ENCODE assay signal across 11 cellular contexts in genomic region chr17:2067048-2067452, GRCh38. TPM values are rescaled to one million over a fixed set of nuclear protein-coding genes. Genes with fewer than 3 reads are reported as not detected.
DNase-seq lines count a peak whose midpoint lies in the region; ATAC-seq and TF ChIP-seq lines count a peak whose summit lies in the region.
"Had no signal": no experiment of that assay in that cellular context is flagged by ENCODE, and none has a peak within 500 bp of the region (broad histone marks: within the 10 kb centered on the region; RNA-seq: fewer than 3 reads in every experiment).

No MANE protein-coding gene starts in this region.

- H3K27ac ChIP-seq in dorsolateral prefrontal cortex (peak overlapping the region in 51 of 59 donors; percentile 4 to 83 (median 61)), tibial nerve (peak overlapping the region; percentile 17 to 92 (median 72))

- H3K4me1 ChIP-seq in tibial nerve: peaks cover 0 to 91% (median 68%) of the 10 kb centered on the region in 4 donors

- no peaks in the 10 kb centered on the region for H3K9me3 ChIP-seq in tibial nerve

- peaks cover 32% of the 10 kb centered on the region for H3K36me3 Mint-ChIP-seq in activated naive CD8-positive, alpha-beta T cell
- H3K36me3 Mint-ChIP-seq in activated naive CD8-positive, alpha-beta T cell treated with anti-CD3 and anti-CD28 coated beads, Interleukin-2, amount 50 U/mL, for 24 hours (ENCODE audit: low read depth): peaks cover 45% of the 10 kb centered on the region
- H3K36me3 Mint-ChIP-seq in neural crest cell (ENCODE audit: low read depth): peaks cover 4% of the 10 kb centered on the region

- H3K4me1 Mint-ChIP-seq in activated naive CD8-positive, alpha-beta T cell (ENCODE audit: low read depth): peaks cover 27% of the 10 kb centered on the region
- H3K4me1 Mint-ChIP-seq in activated naive CD8-positive, alpha-beta T cell treated with anti-CD3 and anti-CD28 coated beads, Interleukin-2, amount 50 U/mL, for 24 hours: peaks cover 41% of the 10 kb centered on the region
- peaks cover 44% of the 10 kb centered on the region for H3K4me1 Mint-ChIP-seq in neural crest cell

- TF ChIP-seq POLR2A in tibial nerve (IDR thresholded peaks at IDR 0.05): no peak

- H3K27me3 ChIP-seq in dorsolateral prefrontal cortex (peaks cover 0 to 3% (median 0%) of the 10 kb centered on the region in 45 donors), tibial nerve (peaks cover 0 to 5% of the 10 kb centered on the region in 2 donors)

- peaks cover 0 to 90% (median 0%) of the 10 kb centered on the region in 3 donors for H3K36me3 ChIP-seq in tibial nerve

- intact Hi-C loops in dorsolateral prefrontal cortex (cut with DNase I): no loop called here

- H3K4me3 ChIP-seq in dorsolateral prefrontal cortex (no peak overlapping the region), tibial nerve (no peak overlapping the region)

- H3K9me3 Mint-ChIP-seq in activated naive CD8-positive, alpha-beta T cell (ENCODE audit: low read depth): no peaks in the 10 kb centered on the region
- H3K9me3 Mint-ChIP-seq in activated naive CD8-positive, alpha-beta T cell treated with anti-CD3 and anti-CD28 coated beads, Interleukin-2, amount 50 U/mL, for 24 hours: no peaks in the 10 kb centered on the region
- H3K9me3 Mint-ChIP-seq in neural crest cell: no peaks in the 10 kb centered on the region
- H3K9me3 Mint-ChIP-seq: naive thymus-derived CD8-positive, alpha-beta T cell had no signal

- H3K27ac Mint-ChIP-seq in activated naive CD8-positive, alpha-beta T cell: peak overlapping the region; percentile 6
- no peak overlapping the region for H3K27ac Mint-ChIP-seq in activated naive CD8-positive, alpha-beta T cell treated with anti-CD3 and anti-CD28 coated beads, Interleukin-2, amount 50 U/mL, for 24 hours
- peak overlapping the region; percentile 6 for H3K27ac Mint-ChIP-seq in neural crest cell (ENCODE audit: unreplicated experiment)

- no peak overlapping the region for H3K4me3 Mint-ChIP-seq in activated naive CD8-positive, alpha-beta T cell
- no peak overlapping the region for H3K4me3 Mint-ChIP-seq in activated naive CD8-positive, alpha-beta T cell treated with anti-CD3 and anti-CD28 coated beads, Interleukin-2, amount 50 U/mL, for 24 hours
- peak overlapping the region; percentile 51 for H3K4me3 Mint-ChIP-seq in neural crest cell
- H3K4me3 Mint-ChIP-seq: naive thymus-derived CD8-positive, alpha-beta T cell had no signal

- no peak for TF ChIP-seq CTCF in dorsolateral prefrontal cortex (IDR thresholded peaks at IDR 0.05 in 54 of 56, conservative IDR thresholded peaks at IDR 0.05 in 2 of 56; ENCODE audit: low read depth in 1 of 56, partially characterized antibody in 56 of 56)
- TF ChIP-seq CTCF in neural crest cell (conservative IDR thresholded peaks at IDR 0.05): no peak
- no peak for TF ChIP-seq CTCF in tibial nerve (IDR thresholded peaks at IDR 0.05)

- 45 to 54% methylated on average over 10 of the region's 10 CpGs for WGBS in tibial nerve, 2 donors

- no peak for ATAC-seq in activated naive CD8-positive, alpha-beta T cell treated with anti-CD3 and anti-CD28 coated beads, Interleukin-2, amount 50 U/mL, for 24 hours
- ATAC-seq: naive thymus-derived CD8-positive, alpha-beta T cell; PC-3 had no signal

- DNase-seq in activated naive CD8-positive, alpha-beta T cell treated with anti-CD3 and anti-CD28 coated beads, Interleukin-2, amount 50 U/mL, for 24 hours: no peak
- no peak for DNase-seq in dorsolateral prefrontal cortex
- no peak for DNase-seq in neural crest cell (ENCODE audit: low read depth, low spot score)
- DNase-seq in tibial nerve (ENCODE audit: low spot score in 2 of 2): no peak
- no peak for DNase-seq in AML-193 (lab: John Stamatoyannopoulos, UW)
- DNase-seq in middle frontal gyrus (ENCODE audit: extremely low spot score, low spot score): no peak
- DNase-seq in OCI-M1 (lab: John Stamatoyannopoulos, UW): no peak
- DNase-seq: naive thymus-derived CD8-positive, alpha-beta T cell; NCI-H1930; PC-3 had no signal

- no peaks in the 10 kb centered on the region for H3K27me3 Mint-ChIP-seq in activated naive CD8-positive, alpha-beta T cell
- H3K27me3 Mint-ChIP-seq in activated naive CD8-positive, alpha-beta T cell treated with anti-CD3 and anti-CD28 coated beads, Interleukin-2, amount 50 U/mL, for 24 hours: no peaks in the 10 kb centered on the region
- H3K27me3 Mint-ChIP-seq in neural crest cell (ENCODE audit: low read depth): peaks cover 10% of the 10 kb centered on the region

- TF ChIP-seq EP300 in tibial nerve (IDR thresholded peaks at IDR 0.05): no peak

RNA-seq across cellular contexts. Expression of gene HIC1, which starts 12.1 kb away (rescaled TPM):
- total RNA-seq in dorsolateral prefrontal cortex: 10 to 100 TPM in 18 of 120 experiments, 1 to 10 TPM in 102; 1.6 to 17.4 (median 6.5) TPM
- 0.37 and 0.82 TPM in 2 replicates for total RNA-seq in neural crest cell
- total RNA-seq in tibial nerve: 10 to 100 TPM; 27.6 to 64.7 (median 50.0) TPM

RNA-seq across cellular contexts. Expression of gene OVCA2, which starts 25.2 kb away (rescaled TPM):
- 10 to 100 TPM in 108 of 120 experiments, 1 to 10 TPM in 12; 6.6 to 29.4 (median 16.4) TPM for total RNA-seq in dorsolateral prefrontal cortex
- total RNA-seq in neural crest cell: 25.6 and 29.8 TPM in 2 replicates
- 10 to 100 TPM; 18.6 to 37.3 (median 35.0) TPM for total RNA-seq in tibial nerve

RNA-seq across cellular contexts. Expression of gene DPH1, which starts 37.1 kb away (rescaled TPM):
- total RNA-seq in dorsolateral prefrontal cortex (100 to 1,000 TPM in 30 of 120 experiments, 10 to 100 TPM in 90; 57.6 to 158 (median 87.2) TPM), neural crest cell (29.7 and 35.1 TPM in 2 replicates), tibial nerve (100 to 1,000 TPM in 1 of 4 donors, 10 to 100 TPM in 3; 56.3 to 137 (median 63.9) TPM)

RNA-seq across cellular contexts. Expression of gene RTN4RL1, which starts 41.9 kb away (rescaled TPM):
- total RNA-seq in dorsolateral prefrontal cortex (10 to 100 TPM in 119 of 120 experiments, 1 to 10 TPM in 1; 4.8 to 43.6 (median 22.0) TPM), neural crest cell (0.36 and 0.47 TPM in 2 replicates), tibial nerve (10 to 100 TPM in 1 of 4 donors, 1 to 10 TPM in 3; 7.3 to 12.6 (median 7.8) TPM)
